In genomic region chr6:116370717-116371383, GRCh38 we compare ENCODE assay signal across 1 cellular context.
TF ChIP-seq lines count a peak whose summit lies in the region.

Gene DSE, plus strand, starts transcription at chr6:116370947. Its CDS starts 28,304 bp downstream, at chr6:116399251.

TF ChIP-seq in HEK293, 187 proteins besides CTCF, POLR2A, EP300 and RAD21 (continued from another document and continues in another):
- TF ChIP-seq REST (tag by site-specific recombination; IDR thresholded peaks at IDR 0.05) (no peak), ZFP3 (tag by site-specific recombination; IDR thresholded peaks at IDR 0.05; ENCODE audit: low read depth) (no peak), ZNF530 (tag by site-specific recombination; IDR thresholded peaks at IDR 0.05; ENCODE audit: low read depth) (no peak), IKZF3 (tag by site-specific recombination; IDR thresholded peaks at IDR 0.05) (peak; percentile 77; the same call in 1 of the 2 replicates), ATF2 (tag by site-specific recombination; IDR thresholded peaks at IDR 0.05; ENCODE audit: low read depth) (no peak), ELK4 (IDR thresholded peaks at IDR 0.05; ENCODE audit: borderline replicate concordance, low read depth, low read length) (no peak), ZNF311 (tag by site-specific recombination; IDR thresholded peaks at IDR 0.05; ENCODE audit: borderline replicate concordance) (no peak), HOXD13 (CRISPR knock-in tag; IDR thresholded peaks at IDR 0.05; ENCODE audit: borderline replicate concordance) (no peak), ZNF596 (tag by site-specific recombination; IDR thresholded peaks at IDR 0.05) (no peak), ZNF600 (tag by site-specific recombination; IDR thresholded peaks at IDR 0.05) (no peak), ZNF10 (tag by site-specific recombination; IDR thresholded peaks at IDR 0.05) (no peak), ZNF248 (tag by site-specific recombination; IDR thresholded peaks at IDR 0.05) (no peak), ZNF146 (tag by site-specific recombination; IDR thresholded peaks at IDR 0.05) (peak; percentile 0; the same call in 1 of the 2 replicates), ZNF121 (tag by site-specific recombination; IDR thresholded peaks at IDR 0.05) (peak; percentile 47; the same call in 1 of the 2 replicates), ZNF132 (tag by site-specific recombination; IDR thresholded peaks at IDR 0.05; ENCODE audit: borderline replicate concordance) (no peak), ZNF302 (tag by site-specific recombination; IDR thresholded peaks at IDR 0.05; ENCODE audit: low read depth) (no peak), ZNF571 (tag by site-specific recombination; IDR thresholded peaks at IDR 0.05) (no peak), SETDB1 (IDR thresholded peaks at IDR 0.05; ENCODE audit: insufficient read length, low read length) (no peak), ZNF701 (tag by site-specific recombination; IDR thresholded peaks at IDR 0.05) (no peak), MEIS1 (CRISPR knock-in tag; IDR thresholded peaks at IDR 0.05; ENCODE audit: borderline replicate concordance) (0 out of 2 replicates have a peak, but pooled peaks have one; percentile 21), ZNF274 (IDR thresholded peaks at IDR 0.05; ENCODE audit: low read length) (no peak), ZNF274 (tag by site-specific recombination; IDR thresholded peaks at IDR 0.05; ENCODE audit: borderline replicate concordance) (no peak), BCL6B (tag by site-specific recombination; IDR thresholded peaks at IDR 0.05) (no peak), BCL11A (tag by site-specific recombination; IDR thresholded peaks at IDR 0.05; ENCODE audit: low read depth) (no peak), SP3 (tag by site-specific recombination; IDR thresholded peaks at IDR 0.05) (peak; percentile 83), ZNF561 (tag by site-specific recombination; IDR thresholded peaks at IDR 0.05; ENCODE audit: borderline replicate concordance) (no peak; the same call in 1 of the 2 replicates), ZSCAN23 (tag by site-specific recombination; IDR thresholded peaks at IDR 0.05) (no peak), ZNF529 (tag by site-specific recombination; IDR thresholded peaks at IDR 0.05; ENCODE audit: insufficient replicate concordance) (no peak), MYNN (tag by site-specific recombination; IDR thresholded peaks at IDR 0.05; ENCODE audit: borderline replicate concordance) (no peak; the same call in 1 of the 2 replicates), ZNF549 (tag by site-specific recombination; IDR thresholded peaks at IDR 0.05) (no peak), ZNF654 (tag by site-specific recombination; IDR thresholded peaks at IDR 0.05; ENCODE audit: low read depth) (no peak), ZNF610 (tag by site-specific recombination; IDR thresholded peaks at IDR 0.05; ENCODE audit: borderline replicate concordance) (no peak), ZEB2 (tag by site-specific recombination; IDR thresholded peaks at IDR 0.05) (0 out of 2 replicates have a peak, but pooled peaks have one; percentile 31), ZNF514 (tag by site-specific recombination; IDR thresholded peaks at IDR 0.05) (no peak), ZSCAN16 (tag by site-specific recombination; IDR thresholded peaks at IDR 0.05) (no peak), ZNF830 (tag by site-specific recombination; IDR thresholded peaks at IDR 0.05; ENCODE audit: low read depth) (no peak), ZNF747 (tag by site-specific recombination; IDR thresholded peaks at IDR 0.05) (no peak), ZNF362 (tag by site-specific recombination; IDR thresholded peaks at IDR 0.05) (no peak), ZNF404 (tag by site-specific recombination; IDR thresholded peaks at IDR 0.05) (no peak), OSR2 (tag by site-specific recombination; IDR thresholded peaks at IDR 0.05) (peak; percentile 80), ZNF585B (tag by site-specific recombination; IDR thresholded peaks at IDR 0.05) (no peak), BCL11B (tag by site-specific recombination; IDR thresholded peaks at IDR 0.05; ENCODE audit: low read depth) (no peak), ZNF16 (tag by site-specific recombination; IDR thresholded peaks at IDR 0.05; ENCODE audit: low read depth) (no peak), ZFHX2 (tag by site-specific recombination; conservative IDR thresholded peaks at IDR 0.05) (peak; percentile 98)
- TF ChIP-seq, protein P1, sequence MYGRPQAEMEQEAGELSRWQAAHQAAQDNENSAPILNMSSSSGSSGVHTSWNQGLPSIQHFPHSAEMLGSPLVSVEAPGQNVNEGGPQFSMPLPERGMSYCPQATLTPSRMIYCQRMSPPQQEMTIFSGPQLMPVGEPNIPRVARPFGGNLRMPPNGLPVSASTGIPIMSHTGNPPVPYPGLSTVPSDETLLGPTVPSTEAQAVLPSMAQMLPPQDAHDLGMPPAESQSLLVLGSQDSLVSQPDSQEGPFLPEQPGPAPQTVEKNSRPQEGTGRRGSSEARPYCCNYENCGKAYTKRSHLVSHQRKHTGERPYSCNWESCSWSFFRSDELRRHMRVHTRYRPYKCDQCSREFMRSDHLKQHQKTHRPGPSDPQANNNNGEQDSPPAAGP (tag by site-specific recombination; IDR thresholded peaks at IDR 0.05) = no peak
- TF ChIP-seq, protein P2, sequence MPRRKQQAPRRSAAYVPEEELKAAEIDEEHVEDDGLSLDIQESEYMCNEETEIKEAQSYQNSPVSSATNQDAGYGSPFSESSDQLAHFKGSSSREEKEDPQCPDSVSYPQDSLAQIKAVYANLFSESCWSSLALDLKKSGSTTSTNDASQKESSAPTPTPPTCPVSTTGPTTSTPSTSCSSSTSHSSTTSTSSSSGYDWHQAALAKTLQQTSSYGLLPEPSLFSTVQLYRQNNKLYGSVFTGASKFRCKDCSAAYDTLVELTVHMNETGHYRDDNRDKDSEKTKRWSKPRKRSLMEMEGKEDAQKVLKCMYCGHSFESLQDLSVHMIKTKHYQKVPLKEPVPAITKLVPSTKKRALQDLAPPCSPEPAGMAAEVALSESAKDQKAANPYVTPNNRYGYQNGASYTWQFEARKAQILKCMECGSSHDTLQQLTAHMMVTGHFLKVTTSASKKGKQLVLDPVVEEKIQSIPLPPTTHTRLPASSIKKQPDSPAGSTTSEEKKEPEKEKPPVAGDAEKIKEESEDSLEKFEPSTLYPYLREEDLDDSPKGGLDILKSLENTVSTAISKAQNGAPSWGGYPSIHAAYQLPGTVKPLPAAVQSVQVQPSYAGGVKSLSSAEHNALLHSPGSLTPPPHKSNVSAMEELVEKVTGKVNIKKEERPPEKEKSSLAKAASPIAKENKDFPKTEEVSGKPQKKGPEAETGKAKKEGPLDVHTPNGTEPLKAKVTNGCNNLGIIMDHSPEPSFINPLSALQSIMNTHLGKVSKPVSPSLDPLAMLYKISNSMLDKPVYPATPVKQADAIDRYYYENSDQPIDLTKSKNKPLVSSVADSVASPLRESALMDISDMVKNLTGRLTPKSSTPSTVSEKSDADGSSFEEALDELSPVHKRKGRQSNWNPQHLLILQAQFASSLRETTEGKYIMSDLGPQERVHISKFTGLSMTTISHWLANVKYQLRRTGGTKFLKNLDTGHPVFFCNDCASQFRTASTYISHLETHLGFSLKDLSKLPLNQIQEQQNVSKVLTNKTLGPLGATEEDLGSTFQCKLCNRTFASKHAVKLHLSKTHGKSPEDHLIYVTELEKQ (tag by site-specific recombination; IDR thresholded peaks at IDR 0.05; ENCODE audit: borderline replicate concordance) = 0 out of 2 replicates have a peak, but pooled peaks have one; percentile 3
- TF ChIP-seq, protein P3, sequence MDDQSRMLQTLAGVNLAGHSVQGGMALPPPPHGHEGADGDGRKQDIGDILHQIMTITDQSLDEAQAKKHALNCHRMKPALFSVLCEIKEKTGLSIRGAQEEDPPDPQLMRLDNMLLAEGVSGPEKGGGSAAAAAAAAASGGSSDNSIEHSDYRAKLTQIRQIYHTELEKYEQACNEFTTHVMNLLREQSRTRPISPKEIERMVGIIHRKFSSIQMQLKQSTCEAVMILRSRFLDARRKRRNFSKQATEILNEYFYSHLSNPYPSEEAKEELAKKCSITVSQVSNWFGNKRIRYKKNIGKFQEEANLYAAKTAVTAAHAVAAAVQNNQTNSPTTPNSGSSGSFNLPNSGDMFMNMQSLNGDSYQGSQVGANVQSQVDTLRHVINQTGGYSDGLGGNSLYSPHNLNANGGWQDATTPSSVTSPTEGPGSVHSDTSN (CRISPR knock-in tag; IDR thresholded peaks at IDR 0.05) = peak; percentile 89; the same call in 1 of the 2 replicates
- TF ChIP-seq, protein P4, sequence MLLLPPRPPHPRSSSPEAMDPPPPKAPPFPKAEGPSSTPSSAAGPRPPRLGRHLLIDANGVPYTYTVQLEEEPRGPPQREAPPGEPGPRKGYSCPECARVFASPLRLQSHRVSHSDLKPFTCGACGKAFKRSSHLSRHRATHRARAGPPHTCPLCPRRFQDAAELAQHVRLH (tag by site-specific recombination; IDR thresholded peaks at IDR 0.05) = no peak
- TF ChIP-seq, protein P5, sequence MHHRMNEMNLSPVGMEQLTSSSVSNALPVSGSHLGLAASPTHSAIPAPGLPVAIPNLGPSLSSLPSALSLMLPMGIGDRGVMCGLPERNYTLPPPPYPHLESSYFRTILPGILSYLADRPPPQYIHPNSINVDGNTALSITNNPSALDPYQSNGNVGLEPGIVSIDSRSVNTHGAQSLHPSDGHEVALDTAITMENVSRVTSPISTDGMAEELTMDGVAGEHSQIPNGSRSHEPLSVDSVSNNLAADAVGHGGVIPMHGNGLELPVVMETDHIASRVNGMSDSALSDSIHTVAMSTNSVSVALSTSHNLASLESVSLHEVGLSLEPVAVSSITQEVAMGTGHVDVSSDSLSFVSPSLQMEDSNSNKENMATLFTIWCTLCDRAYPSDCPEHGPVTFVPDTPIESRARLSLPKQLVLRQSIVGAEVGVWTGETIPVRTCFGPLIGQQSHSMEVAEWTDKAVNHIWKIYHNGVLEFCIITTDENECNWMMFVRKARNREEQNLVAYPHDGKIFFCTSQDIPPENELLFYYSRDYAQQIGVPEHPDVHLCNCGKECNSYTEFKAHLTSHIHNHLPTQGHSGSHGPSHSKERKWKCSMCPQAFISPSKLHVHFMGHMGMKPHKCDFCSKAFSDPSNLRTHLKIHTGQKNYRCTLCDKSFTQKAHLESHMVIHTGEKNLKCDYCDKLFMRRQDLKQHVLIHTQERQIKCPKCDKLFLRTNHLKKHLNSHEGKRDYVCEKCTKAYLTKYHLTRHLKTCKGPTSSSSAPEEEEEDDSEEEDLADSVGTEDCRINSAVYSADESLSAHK (tag by site-specific recombination; IDR thresholded peaks at IDR 0.05) = no peak; the same call in 1 of the 2 replicates
